Comparison of ENCODE assay signal across 1 cellular context in the genomic region with DNA sequence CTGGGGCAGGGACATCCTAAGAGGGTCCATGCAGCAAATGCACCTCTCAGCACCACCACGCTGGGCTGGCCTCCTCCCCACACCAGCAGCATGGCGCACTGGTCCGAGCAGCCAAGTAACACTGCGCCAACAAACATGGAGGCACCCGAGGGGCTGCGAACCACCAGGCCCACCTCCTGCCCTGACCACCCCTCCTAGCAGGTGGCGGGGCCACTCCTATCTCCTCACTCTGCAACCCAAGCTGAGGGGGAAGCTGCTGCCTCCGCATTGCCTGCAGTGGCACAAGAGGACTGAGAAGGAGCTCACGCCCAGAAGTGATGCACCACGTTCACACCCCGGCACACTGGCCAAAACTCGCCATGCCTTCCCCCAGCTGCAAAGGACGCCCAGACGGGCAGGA.
TF ChIP-seq lines count a peak whose summit lies in the region.

No MANE protein-coding gene starts in this region.

TF ChIP-seq in SK-N-SH, 30 proteins besides CTCF, POLR2A, EP300 and RAD21 (continued from another document):
- no peak for TF ChIP-seq POLR2AphosphoS5 (IDR thresholded peaks at IDR 0.05; ENCODE audit: low read depth, low read length)
- TF ChIP-seq FOXJ3 (CRISPR knock-in tag; IDR thresholded peaks at IDR 0.05): no peak
- TF ChIP-seq SIN3A (IDR thresholded peaks at IDR 0.05; ENCODE audit: borderline replicate concordance, low read depth, low read length): no peak
- TF ChIP-seq TAF1 (IDR thresholded peaks at IDR 0.05; ENCODE audit: borderline replicate concordance, low read depth, low read length): no peak
- TF ChIP-seq PBX3 (IDR thresholded peaks at IDR 0.05): no peak
- no peak for TF ChIP-seq FOXM1 (IDR thresholded peaks at IDR 0.05; ENCODE audit: low read depth)
- TF ChIP-seq, protein P1, sequence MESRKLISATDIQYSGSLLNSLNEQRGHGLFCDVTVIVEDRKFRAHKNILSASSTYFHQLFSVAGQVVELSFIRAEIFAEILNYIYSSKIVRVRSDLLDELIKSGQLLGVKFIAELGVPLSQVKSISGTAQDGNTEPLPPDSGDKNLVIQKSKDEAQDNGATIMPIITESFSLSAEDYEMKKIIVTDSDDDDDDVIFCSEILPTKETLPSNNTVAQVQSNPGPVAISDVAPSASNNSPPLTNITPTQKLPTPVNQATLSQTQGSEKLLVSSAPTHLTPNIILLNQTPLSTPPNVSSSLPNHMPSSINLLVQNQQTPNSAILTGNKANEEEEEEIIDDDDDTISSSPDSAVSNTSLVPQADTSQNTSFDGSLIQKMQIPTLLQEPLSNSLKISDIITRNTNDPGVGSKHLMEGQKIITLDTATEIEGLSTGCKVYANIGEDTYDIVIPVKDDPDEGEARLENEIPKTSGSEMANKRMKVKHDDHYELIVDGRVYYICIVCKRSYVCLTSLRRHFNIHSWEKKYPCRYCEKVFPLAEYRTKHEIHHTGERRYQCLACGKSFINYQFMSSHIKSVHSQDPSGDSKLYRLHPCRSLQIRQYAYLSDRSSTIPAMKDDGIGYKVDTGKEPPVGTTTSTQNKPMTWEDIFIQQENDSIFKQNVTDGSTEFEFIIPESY (IDR thresholded peaks at IDR 0.05; ENCODE audit: borderline replicate concordance, low read depth): no peak
- TF ChIP-seq SMC3 (IDR thresholded peaks at IDR 0.05; ENCODE audit: low read depth, low read length): no peak
- TF ChIP-seq USF1 (IDR thresholded peaks at IDR 0.05; ENCODE audit: borderline replicate concordance, low read depth): no peak
- no peak for TF ChIP-seq MAX (IDR thresholded peaks at IDR 0.05; ENCODE audit: low read depth)
- no peak for TF ChIP-seq MXI1 (IDR thresholded peaks at IDR 0.05; ENCODE audit: low read depth, low read length)
- TF ChIP-seq RFX5 (IDR thresholded peaks at IDR 0.05; ENCODE audit: low read length): no peak
- TF ChIP-seq ELF1 (IDR thresholded peaks at IDR 0.05): no peak
- no peak for TF ChIP-seq FOSL2 (IDR thresholded peaks at IDR 0.05; ENCODE audit: borderline replicate concordance, low read depth)
- TF ChIP-seq TCF12 (IDR thresholded peaks at IDR 0.05): no peak
- TF ChIP-seq RXRA (IDR thresholded peaks at IDR 0.05; ENCODE audit: borderline replicate concordance, low read depth): no peak
- TF ChIP-seq GATA2 (CRISPR knock-in tag; IDR thresholded peaks at IDR 0.05): no peak
